In the genomic region with DNA sequence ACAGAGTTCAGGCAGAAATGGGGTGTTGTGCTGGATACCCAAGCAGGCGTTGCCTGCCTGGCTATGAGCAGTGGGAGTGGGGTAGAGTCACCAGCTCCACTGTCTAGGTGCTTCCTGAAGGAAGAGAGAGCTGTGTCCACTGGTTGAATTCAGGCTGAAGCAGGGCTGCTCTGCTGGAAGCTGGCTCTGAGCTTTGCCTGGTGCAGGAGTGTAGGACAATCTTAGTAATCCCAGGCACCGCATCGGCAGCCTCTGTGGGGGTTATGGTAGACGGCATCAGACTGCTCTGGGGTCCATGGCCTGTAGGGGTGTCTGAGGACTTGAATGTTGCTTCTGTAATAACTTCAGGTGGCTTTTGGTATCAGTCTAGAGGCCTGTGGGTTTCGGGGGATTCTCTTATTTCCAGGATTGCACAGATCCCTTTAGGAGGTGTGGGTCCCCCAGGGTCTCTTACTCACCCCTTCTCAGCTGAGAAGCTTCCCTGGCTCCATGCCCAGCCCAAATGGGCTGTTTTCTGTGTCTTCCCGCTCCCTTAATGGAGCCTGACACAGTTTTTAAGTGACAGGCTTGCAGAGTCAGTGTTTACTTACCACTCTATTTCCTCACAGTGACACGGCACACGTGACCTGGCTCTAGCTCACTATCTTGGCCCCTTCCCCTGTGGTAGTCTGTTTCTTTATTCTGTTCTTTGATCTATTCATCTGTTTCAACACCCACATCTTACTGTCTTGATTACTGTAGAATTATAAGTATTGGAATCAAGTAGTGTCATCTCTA, we compare ENCODE assay signal across 24 cellular contexts.
DNase-seq lines count a peak whose midpoint lies in the region; ATAC-seq and TF ChIP-seq lines count a peak whose summit lies in the region.
"Had no signal": no experiment of that assay in that cellular context is flagged by ENCODE, and none has a peak within 500 bp of the region (broad histone marks: within the 10 kb centered on the region; RNA-seq: fewer than 3 reads in every experiment).

No MANE protein-coding gene starts in this region.

- H3K27ac ChIP-seq in C4-2B (peak overlapping the region; percentile 18), gastroesophageal sphincter (no peak overlapping the region)
- H3K27ac ChIP-seq: prostate gland, thoracic aorta had no signal

- H3K4me1 Mint-ChIP-seq in endothelial cell (ENCODE audit: unreplicated experiment): no peaks in the 10 kb centered on the region
- H3K4me1 Mint-ChIP-seq: activated naive CD8-positive, alpha-beta T cell treated with anti-CD3 and anti-CD28 coated beads, Interleukin-2, amount 50 U/mL, for 24 hours; brain; neural crest cell; stimulated activated effector memory CD8-positive, alpha-beta T cell treated with anti-CD3 and anti-CD28 coated beads, Interleukin-12 subunit alpha, Interleukin-12 subunit beta, amount 100 ng/mL, for 72 hours had no signal

- H3K4me3 Mint-ChIP-seq in endothelial cell (ENCODE audit: unreplicated experiment): peak overlapping the region; percentile 79
- H3K4me3 Mint-ChIP-seq: activated CD8-positive, alpha-beta T cell treated with anti-CD3 and anti-CD28 coated beads for 36 hours; activated naive CD8-positive, alpha-beta T cell treated with anti-CD3 and anti-CD28 coated beads, Interleukin-2, amount 50 U/mL, for 24 hours; brain; CD4-positive, alpha-beta T cell; neural crest cell; stimulated activated effector memory CD8-positive, alpha-beta T cell treated with anti-CD3 and anti-CD28 coated beads, Interleukin-12 subunit alpha, Interleukin-12 subunit beta, amount 100 ng/mL, for 72 hours had no signal

- 39 to 48% methylated on average over 3 to 5 of the region's 8 CpGs for WGBS in gastroesophageal sphincter (ENCODE audit: low coverage in 1 of 2), 2 donors

- no peak for TF ChIP-seq POLR2A in gastroesophageal sphincter (IDR thresholded peaks at IDR 0.05)

- H3K9me3 Mint-ChIP-seq in endothelial cell (ENCODE audit: unreplicated experiment): peaks cover 36% of the 10 kb centered on the region
- peaks cover 4 to 8% of the 10 kb centered on the region in 2 donors for H3K9me3 Mint-ChIP-seq in activated naive CD4-positive, alpha-beta T cell treated with anti-CD3 and anti-CD28 coated beads, Interleukin-2, amount 50 U/mL, for 72 hours
- H3K9me3 Mint-ChIP-seq: activated naive CD8-positive, alpha-beta T cell treated with anti-CD3 and anti-CD28 coated beads, Interleukin-2, amount 50 U/mL, for 24 hours; CD4-positive, alpha-beta T cell had no signal

- no peaks in the 10 kb centered on the region for H3K36me3 ChIP-seq in gastroesophageal sphincter
- H3K36me3 ChIP-seq: prostate gland, thoracic aorta had no signal

- H3K27ac Mint-ChIP-seq in endothelial cell (ENCODE audit: unreplicated experiment): no peak overlapping the region
- no peak overlapping the region for H3K27ac Mint-ChIP-seq in activated naive CD4-positive, alpha-beta T cell treated with anti-CD3 and anti-CD28 coated beads, Interleukin-2, amount 50 U/mL, for 72 hours
- H3K27ac Mint-ChIP-seq: activated CD8-positive, alpha-beta T cell treated with anti-CD3 and anti-CD28 coated beads for 36 hours; activated naive CD8-positive, alpha-beta T cell treated with anti-CD3 and anti-CD28 coated beads, Interleukin-2, amount 50 U/mL, for 24 hours; brain; CD4-positive, alpha-beta T cell; stimulated activated effector memory CD8-positive, alpha-beta T cell treated with anti-CD3 and anti-CD28 coated beads, Interleukin-12 subunit alpha, Interleukin-12 subunit beta, amount 100 ng/mL, for 72 hours had no signal

- no peak overlapping the region for H3K4me3 ChIP-seq in gastroesophageal sphincter
- H3K4me3 ChIP-seq: prostate gland, thoracic aorta had no signal

- TF ChIP-seq CTCF in C4-2B (conservative IDR thresholded peaks at IDR 0.05) (no peak), endothelial cell (IDR thresholded peaks at IDR 0.05; ENCODE audit: unreplicated experiment) (no peak), gastroesophageal sphincter (IDR thresholded peaks at IDR 0.05) (no peak)

- DNase-seq in NCI-H1105 (lab: John Stamatoyannopoulos, UW) (peak; percentile 56), NCI-H345 (lab: John Stamatoyannopoulos, UW) (peak; percentile 79), endothelial cell (ENCODE audit: low spot score) (no peak)
- no peak for DNase-seq in stimulated activated CD4-positive, alpha-beta T cell treated with anti-CD3 and anti-CD28 coated beads, Interleukin-1b, Interleukin-23, amount 100 ng/mL, for 48 hours
- DNase-seq in activated naive CD4-positive, alpha-beta T cell treated with anti-CD3 and anti-CD28 coated beads, Interleukin-2, amount 50 U/mL, for 72 hours (ENCODE audit: low spot score in 2 of 2): no peak
- DNase-seq: activated CD8-positive, alpha-beta T cell treated with anti-CD3 and anti-CD28 coated beads for 36 hours; activated effector memory CD4-positive, alpha-beta T cell treated with anti-CD3 and anti-CD28 coated beads, Interleukin-2, amount 50 U/mL, for 16 hours; activated naive CD8-positive, alpha-beta T cell treated with anti-CD3 and anti-CD28 coated beads, Interleukin-2, amount 50 U/mL, for 24 hours; activated T-cell treated with anti-CD3 and anti-CD28 coated beads for 4 hours; CD4-positive, alpha-beta T cell; effector CD4-positive, alpha-beta T cell; erythroblast; foreskin fibroblast; Karpas-422; NCI-H226; RPMI8226 had no signal

- TF ChIP-seq EP300 in gastroesophageal sphincter (IDR thresholded peaks at IDR 0.05): no peak

- peaks cover 4% of the 10 kb centered on the region for H3K27me3 Mint-ChIP-seq in endothelial cell (ENCODE audit: unreplicated experiment)
- H3K27me3 Mint-ChIP-seq: activated CD8-positive, alpha-beta T cell treated with anti-CD3 and anti-CD28 coated beads for 36 hours; activated naive CD8-positive, alpha-beta T cell treated with anti-CD3 and anti-CD28 coated beads, Interleukin-2, amount 50 U/mL, for 24 hours; brain; CD4-positive, alpha-beta T cell had no signal

- H3K9me3 ChIP-seq in gastroesophageal sphincter: no peaks in the 10 kb centered on the region
- H3K9me3 ChIP-seq: prostate gland, thoracic aorta had no signal

- no peaks in the 10 kb centered on the region for H3K27me3 ChIP-seq in gastroesophageal sphincter

- ATAC-seq in HG02870 (IDR thresholded peaks at IDR 0.05; ENCODE audit: unreplicated experiment) (no peak), gastroesophageal sphincter (no peak)
- ATAC-seq in activated naive CD4-positive, alpha-beta T cell treated with anti-CD3 and anti-CD28 coated beads, Interleukin-2, amount 50 U/mL, for 72 hours: no peak
- ATAC-seq: activated CD8-positive, alpha-beta T cell treated with anti-CD3 and anti-CD28 coated beads for 36 hours; activated naive CD8-positive, alpha-beta T cell treated with anti-CD3 and anti-CD28 coated beads, Interleukin-2, amount 50 U/mL, for 24 hours; stimulated activated effector memory CD8-positive, alpha-beta T cell treated with anti-CD3 and anti-CD28 coated beads, Interleukin-12 subunit alpha, Interleukin-12 subunit beta, amount 100 ng/mL, for 72 hours had no signal

- H3K36me3 Mint-ChIP-seq in endothelial cell (ENCODE audit: low read depth, unreplicated experiment): peaks cover 4% of the 10 kb centered on the region
- H3K36me3 Mint-ChIP-seq in activated naive CD4-positive, alpha-beta T cell treated with anti-CD3 and anti-CD28 coated beads, Interleukin-2, amount 50 U/mL, for 72 hours: no peaks in the 10 kb centered on the region
- H3K36me3 Mint-ChIP-seq: brain; stimulated activated effector memory CD8-positive, alpha-beta T cell treated with anti-CD3 and anti-CD28 coated beads, Interleukin-12 subunit alpha, Interleukin-12 subunit beta, amount 100 ng/mL, for 72 hours had no signal

- no peaks in the 10 kb centered on the region for H3K4me1 ChIP-seq in gastroesophageal sphincter
- H3K4me1 ChIP-seq: prostate gland had no signal

Comparison
In these comparisons a context has a peak if more than half of its experiments do, and no peak if none do; other contexts are left out.
1. DNase-seq: peak in NCI-H1105 (single experiment) and NCI-H345 (single experiment); none in endothelial cell (single experiment), stimulated activated CD4-positive, alpha-beta T cell treated with anti-CD3 and anti-CD28 coated beads, Interleukin-1b, Interleukin-23, amount 100 ng/mL, for 48 hours (single experiment) and activated naive CD4-positive, alpha-beta T cell treated with anti-CD3 and anti-CD28 coated beads, Interleukin-2, amount 50 U/mL, for 72 hours (0 of 2).